In genomic region chr7:112504093-112504695, GRCh38 we compare ENCODE assay signal across 19 cellular contexts.
"Had no signal": no experiment of that assay in that cellular context is flagged by ENCODE, and none has a peak within 500 bp of the region (broad histone marks: within the 10 kb centered on the region; RNA-seq: fewer than 3 reads in every experiment).

No MANE protein-coding gene starts in this region.

- ATAC-seq: activated CD8-positive, alpha-beta memory T cell treated with anti-CD3 and anti-CD28 coated beads, Interleukin-2, amount 10 ng/mL, durations not matched to agents 7 days and 5 days; Panc1 had no signal

- DNase-seq: activated CD4-positive, alpha-beta T cell treated with anti-CD3 and anti-CD28 coated beads for 48 hours; activated CD4-positive, alpha-beta T cell treated with anti-CD3 and anti-CD28 coated beads, Interleukin-2, amount 50 U/mL, for 4 hours; activated CD4-positive, CD25-positive, alpha-beta regulatory T cell treated with anti-CD3 and anti-CD28 coated beads, Interleukin-2, amount 50 U/mL, for 72 hours; activated CD8-positive, alpha-beta memory T cell treated with anti-CD3 and anti-CD28 coated beads, Interleukin-2, amount 10 ng/mL, durations not matched to agents 7 days and 5 days; activated effector memory CD4-positive, alpha-beta T cell treated with Interleukin-2 at 50 U/mL for 16 hours; activated naive CD4-positive, alpha-beta T cell treated with Interleukin-2 at 50 U/mL for 16 hours; activated T-cell treated with anti-CD3 and anti-CD28 coated beads, Interleukin-2, amount 50 U/mL, for 24 hours; amygdala; Kasumi-1; NCI-H1105 treated with DMSO at 0.1 percent for 48 hours; NCI-H1436 treated with DMSO at 0.1 percent for 48 hours; NCI-H187; NCI-H2081; NCI-H446; NCI-H524; NCI-H748 treated with DMSO at 0.1 percent for 48 hours; SHP77 treated with DMSO at 0.1 percent for 48 hours had no signal

- H3K27ac ChIP-seq: RWPE1 had no signal
